23 cellular contexts compared by ENCODE assay signal in genomic region chr20:51574248-51575033, GRCh38. TPM values are rescaled to one million over a fixed set of nuclear protein-coding genes. Genes with fewer than 3 reads are reported as not detected.
DNase-seq lines count a peak whose midpoint lies in the region; ATAC-seq and TF ChIP-seq lines count a peak whose summit lies in the region.
"Had no signal": no experiment of that assay in that cellular context is flagged by ENCODE, and none has a peak within 500 bp of the region (broad histone marks: within the 10 kb centered on the region; RNA-seq: fewer than 3 reads in every experiment).

No MANE protein-coding gene starts in this region.

- no peaks in the 10 kb centered on the region for H3K36me3 ChIP-seq in HEK293 (ENCODE audit: control insufficient read depth in 2 of 2, insufficient read depth in 1 of 2, low read length in 2 of 2)
- no peaks in the 10 kb centered on the region for H3K36me3 ChIP-seq in aorta (ENCODE audit: control insufficient read depth in 1 of 2, insufficient read depth in 2 of 2, low read length in 1 of 2)
- H3K36me3 ChIP-seq: BLaER1 had no signal

- ATAC-seq in activated naive CD4-positive, alpha-beta T cell treated with anti-CD3 and anti-CD28 coated beads, Interleukin-2, amount 50 U/mL, for 72 hours, result peak; percentile 92 to 97
- ATAC-seq in aorta (ENCODE audit: low FRiP score) (no peak), HG03342 (IDR thresholded peaks at IDR 0.05; ENCODE audit: unreplicated experiment) (no peak)
- ATAC-seq: HCT116 had no signal

- H3K27ac ChIP-seq in HEK293 (ENCODE audit: extremely low read depth, low read depth, low read length) (no peak overlapping the region), aorta (ENCODE audit: low read depth in 1 of 2, low read length in 2 of 2) (no peak overlapping the region), caudate nucleus (ENCODE audit: low read depth, low read length) (no peak overlapping the region)
- H3K27ac ChIP-seq: BLaER1, dorsolateral prefrontal cortex, epithelial cell of prostate had no signal

- DNase-seq in activated CD4-positive, alpha-beta T cell treated with anti-CD3 and anti-CD28 coated beads, Interleukin-2, amount 50 U/mL, for 48 hours, result peak; percentile 57 to 67
- no peak for DNase-seq in activated CD4-positive, alpha-beta T cell treated with anti-CD3 and anti-CD28 coated beads for 4 hours
- DNase-seq in activated naive CD4-positive, alpha-beta T cell treated with anti-CD3 and anti-CD28 coated beads, Interleukin-2, amount 50 U/mL, for 72 hours (ENCODE audit: low spot score in 2 of 2), result peak in 1 of 2 donors; percentile 21
- DNase-seq in stimulated activated CD4-positive, alpha-beta T cell treated with anti-CD3 and anti-CD28 coated beads, Interleukin-1b, Interleukin-23, amount 100 ng/mL, for 48 hours, result peak; percentile 72
- no peak for DNase-seq in aorta
- no peak for DNase-seq in caudate nucleus (lab: John Stamatoyannopoulos, UW)
- DNase-seq: activated B cell treated with CpG ODN at 0.5 μM for 24 hours, amygdala, Caco-2, hypothalamus, kidney, NCI-H2107, NCI-H524, SK-N-SH had no signal

- H3K36me3 Mint-ChIP-seq in activated naive CD4-positive, alpha-beta T cell treated with anti-CD3 and anti-CD28 coated beads, Interleukin-2, amount 50 U/mL, for 72 hours, result peaks cover 10 to 11% of the 10 kb centered on the region in 2 donors

- peak overlapping the region; percentile 30 to 61 for H3K27ac Mint-ChIP-seq in activated naive CD4-positive, alpha-beta T cell treated with anti-CD3 and anti-CD28 coated beads, Interleukin-2, amount 50 U/mL, for 72 hours
- H3K27ac Mint-ChIP-seq: activated B cell treated with CpG ODN at 0.5 μM for 24 hours; activated T-helper 1 cell treated with anti-CD3 and anti-CD28 coated beads, Interleukin-12 subunit alpha, Interleukin-12 subunit beta, Interleukin-2, Interleukin-4 antibody, amounts not matched to agents 30 ng/mL and 10 ng/mL and 1 ng/mL, durations not matched to agents 14 hours and 24 hours and 36 hours had no signal

- TF ChIP-seq CTCF in HEK293 (tag by site-specific recombination; IDR thresholded peaks at IDR 0.05), result no peak

- H3K4me1 ChIP-seq in HEK293 (ENCODE audit: control insufficient read depth, insufficient read depth, low read length) (no peaks in the 10 kb centered on the region), aorta (ENCODE audit: control insufficient read depth in 1 of 2, insufficient read depth in 2 of 2, low read length in 2 of 2) (no peaks in the 10 kb centered on the region)
- H3K4me1 ChIP-seq: BLaER1, Caco-2 had no signal

- POLR2A ChIA-PET in HEK293 (lab: Yijun Ruan, JAX), result no interaction called here

- no peaks in the 10 kb centered on the region for H3K9me3 ChIP-seq in HEK293 (ENCODE audit: control insufficient read depth, insufficient read depth, low read depth, low read length)
- H3K9me3 ChIP-seq in aorta (ENCODE audit: control insufficient read depth, low read length), result peaks cover 2% of the 10 kb centered on the region
- H3K9me3 ChIP-seq: Caco-2, SK-N-SH had no signal

- WGBS in aorta, 2 donors, result 96% methylated on average over 6 of the region's 6 CpGs

- H3K27me3 ChIP-seq in aorta (ENCODE audit: control insufficient read depth in 1 of 2, insufficient read depth in 2 of 2, low read length in 1 of 2), result no peaks in the 10 kb centered on the region
- H3K27me3 ChIP-seq: BLaER1, dorsolateral prefrontal cortex had no signal

- intact Hi-C loops in aorta (cut with DNase I), result no loop called here

- peaks cover 7 to 16% of the 10 kb centered on the region in 2 donors for H3K9me3 Mint-ChIP-seq in activated naive CD4-positive, alpha-beta T cell treated with anti-CD3 and anti-CD28 coated beads, Interleukin-2, amount 50 U/mL, for 72 hours

- no peak overlapping the region for H3K4me3 ChIP-seq in HEK293 (ENCODE audit: low read depth, low read length)
- no peak overlapping the region for H3K4me3 ChIP-seq in aorta (ENCODE audit: low read length in 2 of 2)
- H3K4me3 ChIP-seq: BLaER1, dorsolateral prefrontal cortex, lung, skin epidermis had no signal

- CTCF ChIA-PET in HEK293 (lab: Yijun Ruan, JAX), result interaction anchor here (0.6 to 1.3 kb wide), 4 partner anchors 20 to 322 kb away, joined by 3 to 4 read pairs (median 4); no protein-coding TSS in a partner anchor

TF ChIP-seq in HEK293, 187 proteins besides CTCF, POLR2A, EP300 and RAD21:
- TF ChIP-seq ZNF707 (tag by site-specific recombination; IDR thresholded peaks at IDR 0.05), result no peak
- no peak for TF ChIP-seq ZNF138 (tag by site-specific recombination; IDR thresholded peaks at IDR 0.05; ENCODE audit: borderline replicate concordance)
- no peak for TF ChIP-seq SCRT2 (tag by site-specific recombination; IDR thresholded peaks at IDR 0.05)
- TF ChIP-seq SETDB1 (IDR thresholded peaks at IDR 0.05; ENCODE audit: insufficient read length, low read length), result peak; percentile 46
- no peak for TF ChIP-seq ZNF184 (tag by site-specific recombination; IDR thresholded peaks at IDR 0.05)

RNA-seq across cellular contexts. Expression of gene NFATC2, which starts 31.9 kb away (rescaled TPM):
- total RNA-seq in activated naive CD4-positive, alpha-beta T cell treated with anti-CD3 and anti-CD28 coated beads, Interleukin-2, amount 50 U/mL, for 72 hours, result 10 to 100 TPM; 29.9 to 39.4 TPM
- total RNA-seq in aorta, result 10 to 100 TPM; 11.7 to 13.0 TPM
- 1 to 10 TPM; 1.7 to 3.1 TPM for polyA plus RNA-seq in aorta

Comparison
In these comparisons a context has a peak if more than half of its experiments do, and no peak if none do; other contexts are left out.
1. DNase-seq: peak in activated CD4-positive, alpha-beta T cell treated with anti-CD3 and anti-CD28 coated beads, Interleukin-2, amount 50 U/mL, for 48 hours (2 of 2) and stimulated activated CD4-positive, alpha-beta T cell treated with anti-CD3 and anti-CD28 coated beads, Interleukin-1b, Interleukin-23, amount 100 ng/mL, for 48 hours (single experiment); none in activated CD4-positive, alpha-beta T cell treated with anti-CD3 and anti-CD28 coated beads for 4 hours (0 of 2), aorta (0 of 2) and caudate nucleus (0 of 61).
2. ATAC-seq: peak in activated naive CD4-positive, alpha-beta T cell treated with anti-CD3 and anti-CD28 coated beads, Interleukin-2, amount 50 U/mL, for 72 hours (2 of 2); none in aorta (single experiment) and HG03342 (single experiment).